In genomic region chr1:156083800-156084790, GRCh38 we compare ENCODE assay signal across 1 cellular context.
TF ChIP-seq lines count a peak whose summit lies in the region.

No MANE protein-coding gene starts in this region.

TF ChIP-seq in WTC11, 78 proteins besides CTCF, POLR2A, EP300 and RAD21:
- no peak for TF ChIP-seq MYBL2 (CRISPR knock-in tag; IDR thresholded peaks at IDR 0.05)
- no peak for TF ChIP-seq CDX4 (CRISPR knock-in tag; IDR thresholded peaks at IDR 0.05; ENCODE audit: borderline replicate concordance)
- no peak for TF ChIP-seq RELA (CRISPR knock-in tag; IDR thresholded peaks at IDR 0.05; ENCODE audit: borderline replicate concordance)
- no peak for TF ChIP-seq ZBTB43 (CRISPR knock-in tag; IDR thresholded peaks at IDR 0.05)
- TF ChIP-seq MXD4 (CRISPR knock-in tag; IDR thresholded peaks at IDR 0.05; ENCODE audit: borderline replicate concordance) = no peak
- TF ChIP-seq RORB (CRISPR knock-in tag; IDR thresholded peaks at IDR 0.05) = no peak
- no peak for TF ChIP-seq GRHL2 (CRISPR knock-in tag; IDR thresholded peaks at IDR 0.05; ENCODE audit: insufficient replicate concordance, severe bottlenecking)
- TF ChIP-seq IRF2 (CRISPR knock-in tag; IDR thresholded peaks at IDR 0.05; ENCODE audit: borderline replicate concordance, low read depth) = no peak
- no peak for TF ChIP-seq E2F1 (CRISPR knock-in tag; IDR thresholded peaks at IDR 0.05)
- TF ChIP-seq CREB1 (CRISPR knock-in tag; IDR thresholded peaks at IDR 0.05) = no peak
- no peak for TF ChIP-seq MAX (CRISPR knock-in tag; IDR thresholded peaks at IDR 0.05)
- no peak for TF ChIP-seq PREB (CRISPR knock-in tag; IDR thresholded peaks at IDR 0.05; ENCODE audit: borderline replicate concordance)
- TF ChIP-seq FOXJ3 (CRISPR knock-in tag; IDR thresholded peaks at IDR 0.05; ENCODE audit: borderline replicate concordance) = no peak
- no peak for TF ChIP-seq FOXK1 (CRISPR knock-in tag; IDR thresholded peaks at IDR 0.05)
- TF ChIP-seq E2F4 (CRISPR knock-in tag; IDR thresholded peaks at IDR 0.05; ENCODE audit: borderline replicate concordance, low read depth) = no peak
- TF ChIP-seq NR3C1 (CRISPR knock-in tag; conservative IDR thresholded peaks at IDR 0.05; ENCODE audit: low read depth) = no peak
- TF ChIP-seq TEAD1 (CRISPR knock-in tag; IDR thresholded peaks at IDR 0.05) = no peak
- no peak for TF ChIP-seq USF2 (CRISPR knock-in tag; IDR thresholded peaks at IDR 0.05)
